ENCODE assay signal across 8 cellular contexts in the genomic region with DNA sequence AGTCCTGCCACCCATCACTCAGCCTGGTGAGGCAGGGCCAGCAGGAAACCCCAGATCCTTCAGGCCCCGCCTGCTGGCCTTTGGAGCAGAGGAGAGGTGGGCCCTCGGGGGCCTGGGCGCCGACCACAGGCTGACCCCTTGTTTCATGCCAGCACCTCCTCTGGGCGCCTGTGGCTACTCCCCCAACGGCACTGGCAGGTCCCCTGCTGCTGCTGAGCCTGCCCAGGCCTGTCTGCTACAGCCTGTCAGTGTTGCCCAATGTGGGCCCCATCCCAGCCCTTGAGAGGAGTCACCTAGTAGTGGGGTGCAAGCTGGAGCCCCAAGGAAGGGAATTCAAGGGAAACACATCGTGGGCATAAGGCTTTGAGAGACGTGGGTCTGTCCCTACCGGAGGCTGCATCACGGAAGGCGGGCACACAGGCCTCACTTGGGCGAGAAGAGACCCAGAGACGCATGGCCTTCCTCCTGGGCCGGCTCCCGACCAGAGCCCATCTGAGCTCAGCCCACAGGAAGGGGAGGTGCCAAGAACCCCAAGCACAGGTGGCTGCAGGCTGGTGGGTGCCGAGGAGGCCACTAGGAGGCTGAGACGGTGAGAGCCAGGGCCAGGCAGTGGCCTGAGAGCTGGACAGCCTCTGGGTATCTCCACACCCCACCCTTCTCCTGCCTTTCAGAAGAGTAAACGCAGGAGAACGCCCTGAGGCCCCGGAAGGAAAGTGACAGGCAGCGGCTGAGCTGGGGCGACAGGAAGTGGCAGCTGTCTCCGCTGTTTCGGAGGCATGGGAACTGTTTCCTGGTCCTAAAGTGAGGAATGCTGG. TPM values are rescaled to one million over a fixed set of nuclear protein-coding genes. Genes with fewer than 3 reads are reported as not detected.
A peak's percentile ranks its signal among the peaks of the same experiment; 100 is the strongest.
DNase-seq lines count a peak whose midpoint lies in the region; ATAC-seq and TF ChIP-seq lines count a peak whose summit lies in the region.

No MANE protein-coding gene starts in this region.

- TF ChIP-seq POLR2A in GM19193 (IDR thresholded peaks at IDR 0.05; ENCODE audit: extremely low read depth, insufficient read depth, insufficient read length) (peak; percentile 84), Peyer's patch (IDR thresholded peaks at IDR 0.05) (peak; percentile 44 to 60)

- TF ChIP-seq CTCF in CD14-positive monocyte (IDR thresholded peaks at IDR 0.05) = peak; percentile 29
- TF ChIP-seq CTCF in Peyer's patch (IDR thresholded peaks at IDR 0.05) = peak in 5 of 6 experiments; percentile 22 to 68 (median 54)
- peak; percentile 36 for TF ChIP-seq CTCF in glutamatergic neuron (IDR thresholded peaks at IDR 0.05; ENCODE audit: partially characterized antibody, unreplicated experiment)

- H3K27me3 Mint-ChIP-seq in CD14-positive monocyte (ENCODE audit: low read depth in 3 of 3) = no peaks in the 10 kb centered on the region
- peaks cover 7% of the 10 kb centered on the region for H3K27me3 Mint-ChIP-seq in glutamatergic neuron (ENCODE audit: unreplicated experiment)

- H3K4me3 Mint-ChIP-seq in CD14-positive monocyte (peak overlapping the region; percentile 78 to 92), glutamatergic neuron (ENCODE audit: unreplicated experiment) (no peak overlapping the region)

- no peaks in the 10 kb centered on the region for H3K9me3 Mint-ChIP-seq in CD14-positive monocyte
- H3K9me3 Mint-ChIP-seq in glutamatergic neuron (ENCODE audit: unreplicated experiment) = peaks cover 14% of the 10 kb centered on the region

- H3K36me3 Mint-ChIP-seq in CD14-positive monocyte = no peaks in the 10 kb centered on the region
- no peaks in the 10 kb centered on the region for H3K36me3 Mint-ChIP-seq in glutamatergic neuron (ENCODE audit: unreplicated experiment)

- peak overlapping the region; percentile 17 to 48 (median 38) for H3K4me3 ChIP-seq in Peyer's patch

- H3K27me3 ChIP-seq in Peyer's patch = no peaks in the 10 kb centered on the region

- no peaks in the 10 kb centered on the region for H3K36me3 ChIP-seq in Peyer's patch

- H3K27ac Mint-ChIP-seq in CD14-positive monocyte (peak overlapping the region; percentile 83 to 94 (median 90)), glutamatergic neuron (ENCODE audit: unreplicated experiment) (peak overlapping the region; percentile 82)

- DNase-seq in CD14-positive monocyte (ENCODE audit: low spot score) (no peak), Peyer's patch (peak; percentile 76 to 84 (median 78)), glutamatergic neuron (peak; percentile 78), sciatic nerve (ENCODE audit: low spot score) (peak; percentile 61), NCI-H1105 (lab: John Stamatoyannopoulos, UW) (no peak)
- peak; percentile 32 to 39 for DNase-seq in activated T-helper 1 cell treated with anti-CD3 and anti-CD28 coated beads, Interleukin-2, amount 50 U/mL, for 16 hours (ENCODE audit: low read depth in 1 of 2, low spot score in 1 of 2)

- H3K4me1 Mint-ChIP-seq in CD14-positive monocyte (peaks cover 31% of the 10 kb centered on the region), glutamatergic neuron (ENCODE audit: low read depth, unreplicated experiment) (peaks cover 17% of the 10 kb centered on the region)

- no peaks in the 10 kb centered on the region for H3K9me3 ChIP-seq in Peyer's patch

- intact Hi-C loops in CD14-positive monocyte (cut with micrococcal nuclease) = no loop called here
- intact Hi-C loops in sciatic nerve (cut with DNase I) = loop anchor here (10.0 kb wide), 1 partner anchor 49 kb away; no protein-coding TSS in a partner anchor

- ATAC-seq in HG03565 (IDR thresholded peaks at IDR 0.05; ENCODE audit: unreplicated experiment) (peak; percentile 46), sciatic nerve (peak; percentile 0)

- H3K27ac ChIP-seq in Peyer's patch = peak overlapping the region; percentile 76 to 87 (median 80)

- peaks cover 13 to 29% (median 19%) of the 10 kb centered on the region in 4 donors for H3K4me1 ChIP-seq in Peyer's patch

RNA-seq across cellular contexts. Expression of a gene that starts 8.1 kb away (rescaled TPM):
- polyA plus RNA-seq in CD14-positive monocyte = under 1 TPM; 0.08 to 0.13 TPM
- total RNA-seq in Peyer's patch (100 to 1,000 TPM in 1 of 4 donors, 10 to 100 TPM in 3; 50.4 to 110 (median 76.5) TPM), glutamatergic neuron (ENCODE audit: unreplicated experiment) (439 TPM), sciatic nerve (280 TPM)

RNA-seq across cellular contexts. Expression of a gene that starts 40.5 kb away (rescaled TPM):
- polyA plus RNA-seq in CD14-positive monocyte = 10 to 100 TPM; 23.9 to 47.6 TPM
- 100 to 1,000 TPM in 3 of 4 donors, 10 to 100 TPM in 1; 73.6 to 207 (median 122) TPM for total RNA-seq in Peyer's patch
- 122 TPM for total RNA-seq in glutamatergic neuron (ENCODE audit: unreplicated experiment)
- 57.1 TPM for total RNA-seq in sciatic nerve

RNA-seq across cellular contexts. Expression of a gene that starts 54.4 kb away (rescaled TPM):
- polyA plus RNA-seq in CD14-positive monocyte = 100 to 1,000 TPM; 110 to 130 TPM
- total RNA-seq in Peyer's patch (100 to 1,000 TPM in 1 of 4 donors, 10 to 100 TPM in 3; 69.2 to 138 (median 88.5) TPM), glutamatergic neuron (ENCODE audit: unreplicated experiment) (115 TPM), sciatic nerve (68.2 TPM)

RNA-seq across cellular contexts. Expression of a gene that starts 54.5 kb away (rescaled TPM):
- 1 to 10 TPM; 1.5 to 4.1 TPM for polyA plus RNA-seq in CD14-positive monocyte
- total RNA-seq in Peyer's patch (10 to 100 TPM; 42.9 to 65.7 (median 50.2) TPM), glutamatergic neuron (ENCODE audit: unreplicated experiment) (50.8 TPM), sciatic nerve (42.4 TPM)

Comparison
In these comparisons a context has a peak if more than half of its experiments do, and no peak if none do; other contexts are left out.
1. DNase-seq: peak in Peyer's patch (3 of 3), activated T-helper 1 cell treated with anti-CD3 and anti-CD28 coated beads, Interleukin-2, amount 50 U/mL, for 16 hours (2 of 2), glutamatergic neuron (single experiment) and sciatic nerve (single experiment); none in CD14-positive monocyte (single experiment) and NCI-H1105 (single experiment).
2. Peak in every context shown above with its lines, with median percentiles within 50 percentile points of each other: CTCF ChIP-seq.